Comparison of ENCODE assay signal across 10 cellular contexts in the genomic region with DNA sequence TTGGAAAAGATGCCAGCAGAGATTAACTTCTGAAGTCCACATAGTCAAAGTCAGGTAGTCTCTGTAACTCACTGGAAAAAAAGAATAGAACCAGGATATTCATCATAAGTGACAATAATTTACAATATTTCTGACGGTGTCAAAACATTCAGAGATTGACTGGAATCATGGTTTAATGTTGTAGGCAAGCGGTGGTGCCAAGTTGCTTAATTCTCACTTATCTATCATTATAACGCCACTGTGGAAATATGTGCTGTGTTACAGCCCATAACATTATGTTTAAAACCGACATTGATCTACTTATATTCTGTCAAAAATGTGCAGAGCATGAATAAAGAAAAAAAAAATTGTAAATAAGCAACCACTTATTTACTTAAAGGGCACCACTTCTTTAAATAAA.
A peak's percentile ranks its signal among the peaks of the same experiment; 100 is the strongest.
ATAC-seq and TF ChIP-seq lines count a peak whose summit lies in the region.
"Had no signal": no experiment of that assay in that cellular context is flagged by ENCODE, and none has a peak within 500 bp of the region (broad histone marks: within the 10 kb centered on the region; RNA-seq: fewer than 3 reads in every experiment).

No MANE protein-coding gene starts in this region.

- H3K9ac ChIP-seq in neural cell (ENCODE audit: low read length), result no peak overlapping the region
- H3K9ac ChIP-seq: BLaER1; BLaER1 treated with 17β-estradiol and CSF1 and Interleukin-3, amounts not matched to agents 10 nM and 100 nM had no signal

- no peak for ATAC-seq in HG03460 (IDR thresholded peaks at IDR 0.05; ENCODE audit: unreplicated experiment)
- ATAC-seq: A549; CD8-positive, alpha-beta T cell had no signal

- TF ChIP-seq EP300 in neural cell (conservative IDR thresholded peaks at IDR 0.05; ENCODE audit: poor library complexity, severe bottlenecking), result peak; percentile 71

- H3K4me3 ChIP-seq in neural cell (ENCODE audit: low read length), result no peak overlapping the region
- H3K4me3 ChIP-seq: A549; BLaER1; BLaER1 treated with 17β-estradiol and CSF1 and Interleukin-3, amounts not matched to agents 10 nM and 100 nM had no signal

- H3K27ac ChIP-seq in neural cell (ENCODE audit: low read length), result no peak overlapping the region
- H3K27ac ChIP-seq: 22Rv1; A549; BLaER1; BLaER1 treated with 17β-estradiol and CSF1 and Interleukin-3, amounts not matched to agents 10 nM and 100 nM; C4-2B had no signal

- no peaks in the 10 kb centered on the region for H3K9me3 ChIP-seq in neural cell (ENCODE audit: low read length)
- H3K9me3 ChIP-seq: A549; BE2C; BLaER1; BLaER1 treated with 17β-estradiol and CSF1 and Interleukin-3, amounts not matched to agents 10 nM and 100 nM; Caco-2 had no signal

- H3K36me3 ChIP-seq in neural cell (ENCODE audit: insufficient read depth, low read length), result no peaks in the 10 kb centered on the region
- H3K36me3 ChIP-seq: BE2C; BLaER1; BLaER1 treated with 17β-estradiol and CSF1 and Interleukin-3, amounts not matched to agents 10 nM and 100 nM had no signal

- H3K79me2 ChIP-seq in neural cell (replicated peaks; ENCODE audit: insufficient read depth, low read length), result no peaks in the 10 kb centered on the region

- no peaks in the 10 kb centered on the region for H3F3A ChIP-seq in neural cell (ENCODE audit: insufficient read depth, low read length, poor library complexity, severe bottlenecking)

- no peaks in the 10 kb centered on the region for H3K27me3 ChIP-seq in neural cell (ENCODE audit: insufficient read depth, low read depth, low read length)
- H3K27me3 ChIP-seq: BE2C; BLaER1; BLaER1 treated with 17β-estradiol and CSF1 and Interleukin-3, amounts not matched to agents 10 nM and 100 nM had no signal

- no peak overlapping the region for H3K4me2 ChIP-seq in neural cell (ENCODE audit: low read length)
- H3K4me2 ChIP-seq: A549; BLaER1; BLaER1 treated with 17β-estradiol and CSF1 and Interleukin-3, amounts not matched to agents 10 nM and 100 nM had no signal

- TF ChIP-seq CTCF in neural cell (IDR thresholded peaks at IDR 0.05; ENCODE audit: poor library complexity, severe bottlenecking), result no peak

- H4K20me1 ChIP-seq in neural cell (ENCODE audit: insufficient read depth), result no peaks in the 10 kb centered on the region
- H4K20me1 ChIP-seq: BLaER1; BLaER1 treated with 17β-estradiol and CSF1 and Interleukin-3, amounts not matched to agents 10 nM and 100 nM had no signal

- TF ChIP-seq RAD21 in neural cell (conservative IDR thresholded peaks at IDR 0.05), result no peak

- H3K9me2 ChIP-seq in neural cell (ENCODE audit: insufficient read depth, low read length), result no peaks in the 10 kb centered on the region

- no peak overlapping the region for H2AFZ ChIP-seq in neural cell (ENCODE audit: low read depth, low read length)

TF ChIP-seq in neural cell, 6 proteins besides CTCF, POLR2A, EP300 and RAD21:
- no peak for TF ChIP-seq TAF1 (IDR thresholded peaks at IDR 0.05; ENCODE audit: low read depth)
- peak; percentile 71 for TF ChIP-seq POLR2AphosphoS5 (IDR thresholded peaks at IDR 0.05)
